In genomic region chr7:1087952-1088920, GRCh38 we compare ENCODE assay signal across 1 cellular context.
TF ChIP-seq lines count a peak whose summit lies in the region.

Gene GPER1, plus strand, starts transcription at chr7:1088113. Its CDS starts 3,616 bp downstream, at chr7:1091729.

TF ChIP-seq in HepG2, 621 proteins besides CTCF, POLR2A, EP300 and RAD21 (continued from another document and continues in another):
- TF ChIP-seq POGK (CRISPR knock-in tag; conservative IDR thresholded peaks at IDR 0.05) (0 out of 2 replicates have a peak, but pooled peaks have one; percentile 30), KAT7 (CRISPR knock-in tag; IDR thresholded peaks at IDR 0.05; ENCODE audit: borderline replicate concordance) (peak; percentile 23; the same call in 1 of the 2 replicates), ZFX (CRISPR knock-in tag; IDR thresholded peaks at IDR 0.05; ENCODE audit: low read depth) (peak; percentile 66), GLMP (CRISPR knock-in tag; IDR thresholded peaks at IDR 0.05; ENCODE audit: borderline replicate concordance) (no peak), GATAD1 (CRISPR knock-in tag; IDR thresholded peaks at IDR 0.05) (no peak), ZNF350 (CRISPR knock-in tag; IDR thresholded peaks at IDR 0.05; ENCODE audit: borderline replicate concordance, low read depth) (peak; percentile 22; the same call in 1 of the 2 replicates), LRRFIP1 (CRISPR knock-in tag; conservative IDR thresholded peaks at IDR 0.05) (no peak), DNMT1 (CRISPR knock-in tag; IDR thresholded peaks at IDR 0.05) (no peak), ZNF644 (CRISPR knock-in tag; IDR thresholded peaks at IDR 0.05; ENCODE audit: low read depth) (no peak), CSRNP2 (CRISPR knock-in tag; conservative IDR thresholded peaks at IDR 0.05; ENCODE audit: low read depth) (no peak), ZFP90 (CRISPR knock-in tag; IDR thresholded peaks at IDR 0.05; ENCODE audit: borderline replicate concordance) (0 out of 2 replicates have a peak, but pooled peaks have one; percentile 48), FOXO1 (CRISPR knock-in tag; IDR thresholded peaks at IDR 0.05) (no peak; the same call in 1 of the 2 replicates), KMT2A (CRISPR knock-in tag; IDR thresholded peaks at IDR 0.05) (peak; percentile 49; the same call in 1 of the 2 replicates), ZNF550 (CRISPR knock-in tag; IDR thresholded peaks at IDR 0.05; ENCODE audit: borderline replicate concordance) (0 out of 2 replicates have a peak, but pooled peaks have one; percentile 37), ZBTB14 (CRISPR knock-in tag; IDR thresholded peaks at IDR 0.05) (no peak; the same call in 1 of the 2 replicates), ATF5 (CRISPR knock-in tag; IDR thresholded peaks at IDR 0.05; ENCODE audit: low read depth) (no peak), ZNF567 (CRISPR knock-in tag; IDR thresholded peaks at IDR 0.05; ENCODE audit: borderline replicate concordance) (no peak), POLR2G (IDR thresholded peaks at IDR 0.05; ENCODE audit: low read depth, low read length) (peak; percentile 92), ZNF510 (CRISPR knock-in tag; IDR thresholded peaks at IDR 0.05; ENCODE audit: low read depth) (no peak), NKX3-1 (CRISPR knock-in tag; IDR thresholded peaks at IDR 0.05) (0 out of 2 replicates have a peak, but pooled peaks have one; percentile 57), ZNF598 (CRISPR knock-in tag; IDR thresholded peaks at IDR 0.05; ENCODE audit: borderline replicate concordance) (peak; percentile 81; the same call in 1 of the 2 replicates), ZNF512B (CRISPR knock-in tag; IDR thresholded peaks at IDR 0.05; ENCODE audit: borderline replicate concordance) (no peak), CREB1 (IDR thresholded peaks at IDR 0.05) (no peak), CREB1 (CRISPR knock-in tag; IDR thresholded peaks at IDR 0.05) (no peak), MAFG (CRISPR knock-in tag; IDR thresholded peaks at IDR 0.05) (no peak), ISL2 (CRISPR knock-in tag; IDR thresholded peaks at IDR 0.05) (0 out of 2 replicates have a peak, but pooled peaks have one; percentile 40), ZNF512 (CRISPR knock-in tag; IDR thresholded peaks at IDR 0.05) (no peak), TEAD3 (CRISPR knock-in tag; optimal IDR thresholded peaks at IDR 0.05; ENCODE audit: borderline replicate concordance) (no peak), UBTF (CRISPR knock-in tag; IDR thresholded peaks at IDR 0.05) (peak; percentile 56; the same call in 1 of the 2 replicates), ZNF768 (CRISPR knock-in tag; IDR thresholded peaks at IDR 0.05) (peak; percentile 35; the same call in 1 of the 2 replicates), KDM5A (IDR thresholded peaks at IDR 0.05; ENCODE audit: borderline replicate concordance, low read length) (no peak), ZBTB8A (CRISPR knock-in tag; IDR thresholded peaks at IDR 0.05; ENCODE audit: borderline replicate concordance, low read depth) (no peak), ARID5B (CRISPR knock-in tag; IDR thresholded peaks at IDR 0.05) (peak; percentile 7; the same call in 1 of the 2 replicates), ZNF766 (CRISPR knock-in tag; IDR thresholded peaks at IDR 0.05; ENCODE audit: borderline replicate concordance) (no peak), ZNF17 (CRISPR knock-in tag; IDR thresholded peaks at IDR 0.05) (no peak)
